In the genomic region with DNA sequence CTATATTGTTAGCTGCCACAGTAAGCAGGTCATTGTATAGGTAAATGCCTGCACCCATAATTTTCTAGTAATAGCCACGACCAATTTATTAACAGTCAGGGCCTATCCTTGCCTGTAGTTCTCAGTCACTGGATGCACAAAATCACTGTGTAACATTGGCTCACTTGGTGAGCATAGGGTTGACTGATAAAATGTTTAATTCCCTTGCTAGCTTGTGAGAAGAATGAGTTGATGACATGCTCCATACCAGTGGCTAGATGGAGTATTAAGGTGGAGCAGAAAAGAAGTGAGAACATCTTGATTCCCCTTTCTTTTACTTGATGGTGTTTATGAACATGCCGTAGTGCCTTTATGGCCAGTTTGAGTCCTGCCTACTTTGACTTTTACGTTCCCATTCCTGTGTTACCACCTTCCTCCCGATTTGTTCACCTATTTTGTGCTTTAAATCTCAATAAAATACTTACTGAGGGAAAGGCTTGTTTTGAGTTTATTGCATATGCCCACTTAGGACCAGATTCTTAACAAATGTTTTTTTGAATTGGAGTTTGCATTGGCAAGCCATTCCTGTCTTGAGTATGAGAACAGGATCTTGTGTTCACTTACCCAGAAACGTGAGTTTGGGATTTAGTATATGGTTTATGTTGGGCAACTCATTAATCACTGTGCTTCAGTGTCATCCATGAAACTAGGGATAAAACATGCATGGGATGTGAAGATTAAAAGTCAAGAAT, we compare ENCODE assay signal across 1 cellular context.
TF ChIP-seq lines count a peak whose summit lies in the region.

No MANE protein-coding gene starts in this region.

TF ChIP-seq in A549, 52 proteins besides CTCF, POLR2A, EP300 and RAD21 (continued from another document):
- TF ChIP-seq FOSL2 (IDR thresholded peaks at IDR 0.05) (no peak), FOSL2 (CRISPR knock-in tag; IDR thresholded peaks at IDR 0.05) (no peak), USF2 (IDR thresholded peaks at IDR 0.05) (no peak), POLR2AphosphoS2 (conservative IDR thresholded peaks at IDR 0.05; ENCODE audit: low read length) (peak; percentile 79; the same call in 1 of the 2 replicates), RCOR1 (IDR thresholded peaks at IDR 0.05; ENCODE audit: low read depth, low read length) (no peak), CEBPB (IDR thresholded peaks at IDR 0.05) (no peak), FOXS1 (CRISPR knock-in tag; IDR thresholded peaks at IDR 0.05) (no peak), JUN (IDR thresholded peaks at IDR 0.05) (peak in 1 of 2 experiments; percentile 9; a peak in 1 of 5 replicates), EHMT2 (IDR thresholded peaks at IDR 0.05; ENCODE audit: low read depth) (no peak), CHD4 (IDR thresholded peaks at IDR 0.05; ENCODE audit: borderline replicate concordance) (no peak)
- TF ChIP-seq, protein P1, sequence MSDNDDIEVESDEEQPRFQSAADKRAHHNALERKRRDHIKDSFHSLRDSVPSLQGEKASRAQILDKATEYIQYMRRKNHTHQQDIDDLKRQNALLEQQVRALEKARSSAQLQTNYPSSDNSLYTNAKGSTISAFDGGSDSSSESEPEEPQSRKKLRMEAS (IDR thresholded peaks at IDR 0.05): no peak
- TF ChIP-seq, protein P2, sequence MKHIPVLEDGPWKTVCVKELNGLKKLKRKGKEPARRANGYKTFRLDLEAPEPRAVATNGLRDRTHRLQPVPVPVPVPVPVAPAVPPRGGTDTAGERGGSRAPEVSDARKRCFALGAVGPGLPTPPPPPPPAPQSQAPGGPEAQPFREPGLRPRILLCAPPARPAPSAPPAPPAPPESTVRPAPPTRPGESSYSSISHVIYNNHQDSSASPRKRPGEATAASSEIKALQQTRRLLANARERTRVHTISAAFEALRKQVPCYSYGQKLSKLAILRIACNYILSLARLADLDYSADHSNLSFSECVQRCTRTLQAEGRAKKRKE (CRISPR knock-in tag; IDR thresholded peaks at IDR 0.05; ENCODE audit: low read depth): no peak
- TF ChIP-seq, protein P3, sequence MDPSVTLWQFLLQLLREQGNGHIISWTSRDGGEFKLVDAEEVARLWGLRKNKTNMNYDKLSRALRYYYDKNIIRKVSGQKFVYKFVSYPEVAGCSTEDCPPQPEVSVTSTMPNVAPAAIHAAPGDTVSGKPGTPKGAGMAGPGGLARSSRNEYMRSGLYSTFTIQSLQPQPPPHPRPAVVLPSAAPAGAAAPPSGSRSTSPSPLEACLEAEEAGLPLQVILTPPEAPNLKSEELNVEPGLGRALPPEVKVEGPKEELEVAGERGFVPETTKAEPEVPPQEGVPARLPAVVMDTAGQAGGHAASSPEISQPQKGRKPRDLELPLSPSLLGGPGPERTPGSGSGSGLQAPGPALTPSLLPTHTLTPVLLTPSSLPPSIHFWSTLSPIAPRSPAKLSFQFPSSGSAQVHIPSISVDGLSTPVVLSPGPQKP (IDR thresholded peaks at IDR 0.05; ENCODE audit: low read depth, low read length): no peak
- TF ChIP-seq, protein P4, sequence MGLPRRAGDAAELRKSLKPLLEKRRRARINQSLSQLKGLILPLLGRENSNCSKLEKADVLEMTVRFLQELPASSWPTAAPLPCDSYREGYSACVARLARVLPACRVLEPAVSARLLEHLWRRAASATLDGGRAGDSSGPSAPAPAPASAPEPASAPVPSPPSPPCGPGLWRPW (IDR thresholded peaks at IDR 0.05): no peak
